ENCODE assay signal across 13 cellular contexts in the genomic region with DNA sequence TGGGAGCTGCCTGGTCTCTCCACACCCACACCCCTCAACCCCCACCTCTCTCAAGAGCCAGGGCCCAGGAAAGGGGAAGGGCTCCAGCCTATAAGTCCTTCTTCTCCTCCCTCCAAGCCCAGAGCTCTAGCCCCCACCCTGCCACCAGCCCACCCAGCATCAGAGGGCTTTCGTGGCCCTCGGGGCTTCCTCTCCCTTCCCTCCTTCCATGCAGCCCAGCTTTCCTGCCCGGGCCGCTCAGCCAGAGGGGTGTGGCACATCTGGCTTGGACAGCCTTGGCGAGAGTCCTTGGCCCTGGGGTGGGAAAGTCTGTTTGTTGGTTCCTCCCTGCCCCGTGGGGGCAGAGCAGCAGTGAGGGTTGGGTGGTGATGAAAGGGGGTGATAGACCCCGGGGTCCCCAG. TPM values are rescaled to one million over a fixed set of nuclear protein-coding genes. Genes with fewer than 3 reads are reported as not detected.
A peak's percentile ranks its signal among the peaks of the same experiment; 100 is the strongest.
DNase-seq lines count a peak whose midpoint lies in the region; ATAC-seq and TF ChIP-seq lines count a peak whose summit lies in the region.
"Had no signal": no experiment of that assay in that cellular context is flagged by ENCODE, and none has a peak within 500 bp of the region (broad histone marks: within the 10 kb centered on the region; RNA-seq: fewer than 3 reads in every experiment).

No MANE protein-coding gene starts in this region.

- DNase-seq in AG10803 (ENCODE audit: low read depth) (peak; percentile 58), SJSA1 (ENCODE audit: low read depth in 1 of 2, low spot score in 2 of 2) (no peak), foreskin keratinocyte (no peak), posterior vena cava (ENCODE audit: low spot score) (peak; percentile 91), cerebellar nuclear complex (lab: John Stamatoyannopoulos, UW) (no peak), SKM-1 (lab: John Stamatoyannopoulos, UW; ENCODE audit: unreplicated experiment) (no peak)
- DNase-seq: activated B cell treated with CpG ODN at 0.5 μM for 24 hours; activated effector memory CD4-positive, alpha-beta T cell treated with anti-CD3 and anti-CD28 coated beads, Interleukin-2, amount 50 U/mL, for 16 hours; CD4-positive, CD25-positive, alpha-beta regulatory T cell; cortex of kidney; hypothalamus had no signal

- no peaks in the 10 kb centered on the region for H3K36me3 ChIP-seq in SJSA1

- ATAC-seq in foreskin keratinocyte (peak; percentile 7), HG03175 (IDR thresholded peaks at IDR 0.05; ENCODE audit: unreplicated experiment) (no peak), GM19463 (IDR thresholded peaks at IDR 0.05; ENCODE audit: unreplicated experiment) (no peak)

- H3K4me3 ChIP-seq in AG10803 (ENCODE audit: low read length) (peak overlapping the region; percentile 39), SJSA1 (no peak overlapping the region)

- no peaks in the 10 kb centered on the region for H3K9me3 ChIP-seq in SJSA1 (replicated peaks)

- H3K27ac ChIP-seq in SJSA1 (peak overlapping the region; percentile 42), foreskin keratinocyte (no peak overlapping the region)

- H3K27me3 ChIP-seq in SJSA1 (replicated peaks) (no peaks in the 10 kb centered on the region), foreskin keratinocyte (peaks cover 8% of the 10 kb centered on the region)

- intact Hi-C loops in posterior vena cava (cut with DNase I), result no loop called here

- TF ChIP-seq CTCF in AG10803 (conservative IDR thresholded peaks at IDR 0.05; ENCODE audit: low read length) (no peak), foreskin keratinocyte (conservative IDR thresholded peaks at IDR 0.05) (no peak)

- H3K4me1 ChIP-seq in SJSA1 (replicated peaks), result peaks cover 56% of the 10 kb centered on the region
- H3K4me1 ChIP-seq in foreskin keratinocyte, result peaks cover 21% of the 10 kb centered on the region

RNA-seq across cellular contexts. Expression of gene TNS1, which starts 7.1 kb away (rescaled TPM):
- 9.8 and 14.3 TPM in 2 replicates for total RNA-seq in SJSA1 (2014; rRNA removed; shearing (Covaris generic))
- total RNA-seq in foreskin keratinocyte, result 1.8 and 4.3 TPM in 2 replicates
- polyA plus RNA-seq in foreskin keratinocyte, result 0.69 and 0.78 TPM in 2 replicates
- 1,000 to 10,000 TPM; 1,255 to 1,508 TPM for total RNA-seq in posterior vena cava
- polyA plus RNA-seq: CD4-positive, CD25-positive, alpha-beta regulatory T cell had no signal

Comparison
In these comparisons a context has a peak if more than half of its experiments do, and no peak if none do; other contexts are left out.
1. DNase-seq: peak in AG10803 (single experiment) and posterior vena cava (single experiment); none in SJSA1 (0 of 2), foreskin keratinocyte (0 of 2), cerebellar nuclear complex (0 of 2) and SKM-1 (single experiment).
2. RNA of gene TNS1, which starts 7.1 kb away (total RNA-seq): 1,255 to 1,508 TPM in posterior vena cava; 9.8 to 14.3 TPM in SJSA1 and 1.8 to 4.3 TPM in foreskin keratinocyte; every median in the first group is over 10 times any median in the second.